ENCODE assay signal across 1 cellular context in the genomic region with DNA sequence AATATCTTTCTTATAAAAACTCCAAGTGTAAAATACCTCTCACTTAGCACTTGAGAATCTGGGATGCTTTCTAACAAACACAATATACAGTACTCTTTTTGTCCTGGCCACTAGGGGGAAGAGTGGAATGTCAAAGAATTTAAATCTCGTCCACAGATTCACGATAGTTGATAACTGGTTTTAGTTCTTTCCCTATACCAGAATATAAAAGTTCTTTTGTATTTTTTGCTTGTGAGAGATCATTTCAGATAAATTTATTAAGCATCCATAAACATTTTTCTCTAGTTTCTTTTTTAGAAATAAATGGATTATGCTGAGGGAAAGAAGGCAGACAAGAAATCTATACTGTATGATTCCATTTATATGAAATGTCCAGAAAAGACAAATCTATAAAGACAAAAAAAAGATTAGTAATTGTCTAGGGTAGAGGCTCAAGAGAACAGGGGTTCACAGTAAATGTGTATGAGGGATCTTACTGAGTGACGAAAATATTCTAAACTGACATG.
TF ChIP-seq lines count a peak whose summit lies in the region.

No MANE protein-coding gene starts in this region.

TF ChIP-seq in K562, 482 proteins besides CTCF, POLR2A, EP300 and RAD21:
- TF ChIP-seq SRSF7 (optimal IDR thresholded peaks at IDR 0.05; ENCODE audit: low read depth, low read length) (no peak), SMC3 (conservative IDR thresholded peaks at IDR 0.05; ENCODE audit: insufficient read depth, low read depth, low read length) (0 out of 2 replicates have a peak, but pooled peaks have one; percentile 24), KDM1A (IDR thresholded peaks at IDR 0.05) (peak; percentile 78 to 81), TEAD4 (IDR thresholded peaks at IDR 0.05; ENCODE audit: low read length) (peak; percentile 64), TEAD4 (CRISPR knock-in tag; IDR thresholded peaks at IDR 0.05; ENCODE audit: borderline replicate concordance) (no peak), RCOR1 (IDR thresholded peaks at IDR 0.05; ENCODE audit: borderline replicate concordance in 1 of 2, low read depth in 2 of 2, low read length in 2 of 2) (peak in 1 of 2 experiments; percentile 78; a peak in 2 of 4 replicates)
- TF ChIP-seq, protein P1, sequence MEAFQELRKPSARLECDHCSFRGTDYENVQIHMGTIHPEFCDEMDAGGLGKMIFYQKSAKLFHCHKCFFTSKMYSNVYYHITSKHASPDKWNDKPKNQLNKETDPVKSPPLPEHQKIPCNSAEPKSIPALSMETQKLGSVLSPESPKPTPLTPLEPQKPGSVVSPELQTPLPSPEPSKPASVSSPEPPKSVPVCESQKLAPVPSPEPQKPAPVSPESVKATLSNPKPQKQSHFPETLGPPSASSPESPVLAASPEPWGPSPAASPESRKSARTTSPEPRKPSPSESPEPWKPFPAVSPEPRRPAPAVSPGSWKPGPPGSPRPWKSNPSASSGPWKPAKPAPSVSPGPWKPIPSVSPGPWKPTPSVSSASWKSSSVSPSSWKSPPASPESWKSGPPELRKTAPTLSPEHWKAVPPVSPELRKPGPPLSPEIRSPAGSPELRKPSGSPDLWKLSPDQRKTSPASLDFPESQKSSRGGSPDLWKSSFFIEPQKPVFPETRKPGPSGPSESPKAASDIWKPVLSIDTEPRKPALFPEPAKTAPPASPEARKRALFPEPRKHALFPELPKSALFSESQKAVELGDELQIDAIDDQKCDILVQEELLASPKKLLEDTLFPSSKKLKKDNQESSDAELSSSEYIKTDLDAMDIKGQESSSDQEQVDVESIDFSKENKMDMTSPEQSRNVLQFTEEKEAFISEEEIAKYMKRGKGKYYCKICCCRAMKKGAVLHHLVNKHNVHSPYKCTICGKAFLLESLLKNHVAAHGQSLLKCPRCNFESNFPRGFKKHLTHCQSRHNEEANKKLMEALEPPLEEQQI (IDR thresholded peaks at IDR 0.05) = 0 out of 2 replicates have a peak, but pooled peaks have one; percentile 53
